1 cellular context compared by ENCODE assay signal in genomic region chr2:1736997-1737480, GRCh38.
TF ChIP-seq lines count a peak whose summit lies in the region.

No MANE protein-coding gene starts in this region.

TF ChIP-seq in HepG2, 621 proteins besides CTCF, POLR2A, EP300 and RAD21 (continued from another document):
- no peak for TF ChIP-seq ZNF574 (CRISPR knock-in tag; IDR thresholded peaks at IDR 0.05)
- no peak for TF ChIP-seq CEBPB (IDR thresholded peaks at IDR 0.05; ENCODE audit: borderline replicate concordance, low read depth, low read length)
- TF ChIP-seq ZNF607 (CRISPR knock-in tag; IDR thresholded peaks at IDR 0.05; ENCODE audit: borderline replicate concordance) = no peak
- no peak for TF ChIP-seq TRIM24 (CRISPR knock-in tag; IDR thresholded peaks at IDR 0.05)
- no peak for TF ChIP-seq ZSCAN22 (CRISPR knock-in tag; IDR thresholded peaks at IDR 0.05)
- TF ChIP-seq MAX (IDR thresholded peaks at IDR 0.05) = no peak
- no peak for TF ChIP-seq ELF4 (CRISPR knock-in tag; IDR thresholded peaks at IDR 0.05; ENCODE audit: borderline replicate concordance)
- TF ChIP-seq CCDC6 (CRISPR knock-in tag; IDR thresholded peaks at IDR 0.05) = no peak
- no peak for TF ChIP-seq ZFP36L2 (CRISPR knock-in tag; IDR thresholded peaks at IDR 0.05)
- TF ChIP-seq MZF1 (CRISPR knock-in tag; IDR thresholded peaks at IDR 0.05; ENCODE audit: borderline replicate concordance) = no peak
TF ChIP-seq in HepG2: peak in this region for 0.
